ENCODE assay signal across 1 cellular context in the genomic region with DNA sequence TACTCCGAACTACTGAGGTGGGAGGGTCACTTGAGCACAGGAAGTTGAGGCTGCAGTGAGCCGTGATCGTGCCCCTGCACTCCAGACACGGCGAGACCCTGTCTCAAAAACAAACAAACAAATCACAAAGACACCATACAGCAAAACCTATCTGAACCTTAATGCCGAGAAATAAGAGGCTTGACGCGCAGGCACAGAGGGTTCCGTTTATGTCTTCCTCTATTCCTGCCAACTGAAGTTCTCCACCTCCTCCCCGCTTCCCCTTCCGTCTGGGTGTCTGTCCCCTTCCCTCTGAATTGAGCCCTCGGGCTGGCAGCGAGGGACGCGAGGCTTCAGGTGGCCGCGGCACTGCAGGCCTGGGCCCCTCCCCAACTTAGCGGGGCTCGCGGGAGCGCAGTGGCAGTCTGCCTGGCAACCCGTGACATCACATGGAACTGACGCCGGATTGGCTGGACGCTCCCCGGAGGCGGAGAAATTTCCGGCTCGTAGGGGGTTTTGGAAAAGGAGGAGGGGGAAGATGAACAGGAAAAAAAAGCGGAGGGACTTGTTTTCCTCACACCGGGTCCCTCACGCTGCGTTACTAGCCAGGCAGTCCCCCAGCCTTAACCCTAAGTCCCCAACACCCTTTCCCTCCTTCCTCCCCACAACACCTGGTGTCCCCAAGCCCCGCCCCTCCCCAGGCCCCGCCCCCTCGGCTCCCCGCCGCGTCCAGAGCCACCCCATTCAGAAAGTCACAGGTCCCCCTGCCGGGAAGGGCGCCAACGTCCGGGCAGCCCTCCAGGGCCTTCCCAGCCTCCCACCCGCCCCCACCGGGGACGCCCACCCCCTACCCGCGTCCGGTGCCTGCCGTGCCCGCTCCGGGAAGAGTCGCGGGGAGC.
A peak's percentile ranks its signal among the peaks of the same experiment; 100 is the strongest.
TF ChIP-seq lines count a peak whose summit lies in the region.

No MANE protein-coding gene starts in this region.

TF ChIP-seq in Ishikawa, 13 proteins besides CTCF, POLR2A, EP300 and RAD21:
- TF ChIP-seq ZBTB7A (IDR thresholded peaks at IDR 0.05; ENCODE audit: low read depth) = peak; percentile 61
- TF ChIP-seq, protein P1, sequence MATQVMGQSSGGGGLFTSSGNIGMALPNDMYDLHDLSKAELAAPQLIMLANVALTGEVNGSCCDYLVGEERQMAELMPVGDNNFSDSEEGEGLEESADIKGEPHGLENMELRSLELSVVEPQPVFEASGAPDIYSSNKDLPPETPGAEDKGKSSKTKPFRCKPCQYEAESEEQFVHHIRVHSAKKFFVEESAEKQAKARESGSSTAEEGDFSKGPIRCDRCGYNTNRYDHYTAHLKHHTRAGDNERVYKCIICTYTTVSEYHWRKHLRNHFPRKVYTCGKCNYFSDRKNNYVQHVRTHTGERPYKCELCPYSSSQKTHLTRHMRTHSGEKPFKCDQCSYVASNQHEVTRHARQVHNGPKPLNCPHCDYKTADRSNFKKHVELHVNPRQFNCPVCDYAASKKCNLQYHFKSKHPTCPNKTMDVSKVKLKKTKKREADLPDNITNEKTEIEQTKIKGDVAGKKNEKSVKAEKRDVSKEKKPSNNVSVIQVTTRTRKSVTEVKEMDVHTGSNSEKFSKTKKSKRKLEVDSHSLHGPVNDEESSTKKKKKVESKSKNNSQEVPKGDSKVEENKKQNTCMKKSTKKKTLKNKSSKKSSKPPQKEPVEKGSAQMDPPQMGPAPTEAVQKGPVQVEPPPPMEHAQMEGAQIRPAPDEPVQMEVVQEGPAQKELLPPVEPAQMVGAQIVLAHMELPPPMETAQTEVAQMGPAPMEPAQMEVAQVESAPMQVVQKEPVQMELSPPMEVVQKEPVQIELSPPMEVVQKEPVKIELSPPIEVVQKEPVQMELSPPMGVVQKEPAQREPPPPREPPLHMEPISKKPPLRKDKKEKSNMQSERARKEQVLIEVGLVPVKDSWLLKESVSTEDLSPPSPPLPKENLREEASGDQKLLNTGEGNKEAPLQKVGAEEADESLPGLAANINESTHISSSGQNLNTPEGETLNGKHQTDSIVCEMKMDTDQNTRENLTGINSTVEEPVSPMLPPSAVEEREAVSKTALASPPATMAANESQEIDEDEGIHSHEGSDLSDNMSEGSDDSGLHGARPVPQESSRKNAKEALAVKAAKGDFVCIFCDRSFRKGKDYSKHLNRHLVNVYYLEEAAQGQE (IDR thresholded peaks at IDR 0.05; ENCODE audit: low read depth) = no peak
- peak; percentile 56 for TF ChIP-seq MAX (IDR thresholded peaks at IDR 0.05)
- no peak for TF ChIP-seq YY1 (IDR thresholded peaks at IDR 0.05; ENCODE audit: low read depth)
- no peak for TF ChIP-seq TCF12 (IDR thresholded peaks at IDR 0.05; ENCODE audit: low read depth)
- TF ChIP-seq TEAD4 (IDR thresholded peaks at IDR 0.05) = no peak
- peak; percentile 92 for TF ChIP-seq CREB1 (IDR thresholded peaks at IDR 0.05; ENCODE audit: low read depth)
